ENCODE assay signal across 33 cellular contexts in genomic region chr12:116614194-116614885, GRCh38. TPM values are rescaled to one million over a fixed set of nuclear protein-coding genes. Genes with fewer than 3 reads are reported as not detected.
"Had no signal": no experiment of that assay in that cellular context is flagged by ENCODE, and none has a peak within 500 bp of the region (broad histone marks: within the 10 kb centered on the region; RNA-seq: fewer than 3 reads in every experiment).

No MANE protein-coding gene starts in this region.

- H3K36me3 Mint-ChIP-seq: activated naive CD4-positive, alpha-beta T cell treated with anti-CD3 and anti-CD28 coated beads, Interleukin-2, amount 50 U/mL, for 72 hours; stimulated activated memory B cell treated with anti-CD40 and anti-IgM and Interleukin-4, amounts not matched to agents 10 μg/mL and 1 μg/mL and 100 μg/mL, for 72 hours; WTC11 had no signal

- H3K4me1 Mint-ChIP-seq: activated T-helper 17 cell treated with anti-CD3 and anti-CD28 coated beads, Interleukin-2, amount 50 U/mL, for 72 hours; stimulated activated naive CD8-positive, alpha-beta T cell treated with anti-CD3 and anti-CD28 coated beads, Interleukin-15, amount 100 ng/mL, for 72 hours had no signal

- DNase-seq: activated CD4-positive, alpha-beta memory T cell treated with anti-CD3 and anti-CD28 coated beads, Interleukin-2, amount 10 ng/mL, durations not matched to agents 7 days and 5 days; activated CD4-positive, alpha-beta T cell treated with anti-CD3 and anti-CD28 coated beads for 1 hour; activated CD4-positive, alpha-beta T cell treated with anti-CD3 and anti-CD28 coated beads, Interleukin-2, amount 10 ng/mL, durations not matched to agents 7 days and 5 days; activated CD8-positive, alpha-beta memory T cell treated with anti-CD3 and anti-CD28 coated beads, Interleukin-2, amount 50 U/mL, for 48 hours; activated T-cell treated with anti-CD3 and anti-CD28 coated beads, Interleukin-2, amount 50 U/mL, for 24 hours; central memory CD4-positive, alpha-beta T cell; colonic mucosa; effector CD8-positive, alpha-beta T cell; esophagus squamous epithelium; gastrocnemius medialis; glutamatergic neuron; left cardiac atrium; mammary epithelial cell; ovary; sigmoid colon; stimulated activated CD4-positive, alpha-beta T cell treated with anti-CD3 and anti-CD28 coated beads, Interleukin-1b, Interleukin-23, amount 100 ng/mL, for 48 hours; stimulated activated CD4-positive, alpha-beta T cell treated with anti-CD3 and anti-CD28 coated beads, Interleukin-4, amount 100 ng/mL, for 4 hours; stimulated activated CD8-positive, alpha-beta memory T cell treated with anti-CD3 and anti-CD28 coated beads, Interleukin-4, amount 100 ng/mL, for 48 hours; stimulated activated naive CD8-positive, alpha-beta T cell treated with anti-CD3 and anti-CD28 coated beads, Interleukin-15, amount 100 ng/mL, for 72 hours; T1000; upper lobe of left lung had no signal

- H3K27ac Mint-ChIP-seq: activated CD4-positive, alpha-beta memory T cell treated with anti-CD3 and anti-CD28 coated beads, Interleukin-2, amount 10 ng/mL, durations not matched to agents 7 days and 5 days; activated CD4-positive, alpha-beta T cell treated with anti-CD3 and anti-CD28 coated beads, Interleukin-2, amount 10 ng/mL, durations not matched to agents 7 days and 5 days; activated T-cell treated with anti-CD3 and anti-CD28 coated beads, Interleukin-2, amount 50 U/mL, for 24 hours; activated T-helper 17 cell treated with anti-CD3 and anti-CD28 coated beads, Interleukin-2, amount 50 U/mL, for 72 hours; progenitor cell of endocrine pancreas; stimulated activated memory B cell treated with anti-CD40 and anti-IgM and Interleukin-4, amounts not matched to agents 10 μg/mL and 1 μg/mL and 100 μg/mL, for 72 hours; stimulated activated naive CD8-positive, alpha-beta T cell treated with anti-CD3 and anti-CD28 coated beads, Interleukin-15, amount 100 ng/mL, for 72 hours; WTC11 had no signal

- H3K4me1 ChIP-seq: breast epithelium, colonic mucosa, sigmoid colon, vagina had no signal

- H3K36me3 ChIP-seq: breast epithelium, colonic mucosa, esophagus squamous epithelium, gastrocnemius medialis, neutrophil, ovary, sigmoid colon, upper lobe of left lung, vagina had no signal

- H3K27me3 Mint-ChIP-seq: activated CD4-positive, alpha-beta T cell treated with anti-CD3 and anti-CD28 coated beads, Interleukin-2, amount 10 ng/mL, durations not matched to agents 7 days and 5 days; activated T-cell treated with anti-CD3 and anti-CD28 coated beads, Interleukin-2, amount 50 U/mL, for 24 hours; stimulated activated memory B cell treated with anti-CD40 and anti-IgM and Interleukin-4, amounts not matched to agents 10 μg/mL and 1 μg/mL and 100 μg/mL, for 72 hours; stimulated activated naive CD8-positive, alpha-beta T cell treated with anti-CD3 and anti-CD28 coated beads, Interleukin-15, amount 100 ng/mL, for 72 hours had no signal

- H3K4me2 ChIP-seq: smooth muscle cell had no signal

- H3K27ac ChIP-seq: breast epithelium, colonic mucosa, epithelial cell of prostate, esophagus squamous epithelium, gastrocnemius medialis, neutrophil, ovary, sigmoid colon, upper lobe of left lung, vagina had no signal

- H3K9me3 Mint-ChIP-seq: activated CD4-positive, alpha-beta memory T cell treated with anti-CD3 and anti-CD28 coated beads, Interleukin-2, amount 10 ng/mL, durations not matched to agents 7 days and 5 days; activated naive CD4-positive, alpha-beta T cell treated with anti-CD3 and anti-CD28 coated beads, Interleukin-2, amount 50 U/mL, for 72 hours; activated T-cell treated with anti-CD3 and anti-CD28 coated beads, Interleukin-2, amount 50 U/mL, for 24 hours; activated T-helper 17 cell treated with anti-CD3 and anti-CD28 coated beads, Interleukin-2, amount 50 U/mL, for 72 hours; stimulated activated memory B cell treated with anti-CD40 and anti-IgM and Interleukin-4, amounts not matched to agents 10 μg/mL and 1 μg/mL and 100 μg/mL, for 72 hours; stimulated activated naive CD8-positive, alpha-beta T cell treated with anti-CD3 and anti-CD28 coated beads, Interleukin-15, amount 100 ng/mL, for 72 hours had no signal

- H3K27me3 ChIP-seq: breast epithelium, colonic mucosa, esophagus squamous epithelium, gastrocnemius medialis, neutrophil, ovary, sigmoid colon, upper lobe of left lung, vagina had no signal

- H3K4me3 Mint-ChIP-seq: activated CD4-positive, alpha-beta memory T cell treated with anti-CD3 and anti-CD28 coated beads, Interleukin-2, amount 10 ng/mL, durations not matched to agents 7 days and 5 days; activated CD4-positive, alpha-beta T cell treated with anti-CD3 and anti-CD28 coated beads, Interleukin-2, amount 10 ng/mL, durations not matched to agents 7 days and 5 days; activated T-cell treated with anti-CD3 and anti-CD28 coated beads, Interleukin-2, amount 50 U/mL, for 24 hours; activated T-helper 17 cell treated with anti-CD3 and anti-CD28 coated beads, Interleukin-2, amount 50 U/mL, for 72 hours; nephron; stimulated activated memory B cell treated with anti-CD40 and anti-IgM and Interleukin-4, amounts not matched to agents 10 μg/mL and 1 μg/mL and 100 μg/mL, for 72 hours; stimulated activated naive CD8-positive, alpha-beta T cell treated with anti-CD3 and anti-CD28 coated beads, Interleukin-15, amount 100 ng/mL, for 72 hours; WTC11 had no signal

- H3K9me3 ChIP-seq: breast epithelium, colonic mucosa, esophagus squamous epithelium, gastrocnemius medialis, neutrophil, ovary, upper lobe of left lung, vagina had no signal

- H3K4me3 ChIP-seq: breast epithelium, colonic mucosa, esophagus squamous epithelium, gastrocnemius medialis, ovary, sigmoid colon, smooth muscle cell, upper lobe of left lung, vagina had no signal

RNA-seq across cellular contexts. Expression of gene MAP1LC3B2, which starts 55.2 kb away (rescaled TPM):
- total RNA-seq: liver, vagina had no signal
